ENCODE assay signal across 14 cellular contexts in genomic region chr9:71955300-71955915, GRCh38. TPM values are rescaled to one million over a fixed set of nuclear protein-coding genes. Genes with fewer than 3 reads are reported as not detected.
DNase-seq lines count a peak whose midpoint lies in the region; ATAC-seq lines count a peak whose summit lies in the region.
"Had no signal": no experiment of that assay in that cellular context is flagged by ENCODE, and none has a peak within 500 bp of the region (broad histone marks: within the 10 kb centered on the region; RNA-seq: fewer than 3 reads in every experiment).

No MANE protein-coding gene starts in this region.

- no peak for DNase-seq in left lobe of liver (ENCODE audit: low spot score)
- no peak for DNase-seq in mesenteric fat pad (ENCODE audit: low spot score)
- DNase-seq in NCI-H2227 treated with DMSO at 0.1 percent for 48 hours (lab: John Stamatoyannopoulos, UW), result no peak
- DNase-seq in stimulated activated naive CD4-positive, alpha-beta T cell (lab: John Stamatoyannopoulos, UW), result no peak
- no peak for DNase-seq in DMS114 treated with DMSO at 0.1 percent for 48 hours (lab: John Stamatoyannopoulos, UW; ENCODE audit: unreplicated experiment)
- DNase-seq: activated CD8-positive, alpha-beta T cell treated with anti-CD3 and anti-CD28 coated beads for 36 hours; DMS 273 treated with DMSO at 0.1 percent for 48 hours; left colon; MG63; T-helper 9 cell; thyroid gland had no signal

- peak; percentile 71 for ATAC-seq in GM18858 (IDR thresholded peaks at IDR 0.05; ENCODE audit: unreplicated experiment)
- ATAC-seq in GM19468 (IDR thresholded peaks at IDR 0.05; ENCODE audit: extremely low read depth, unreplicated experiment), result peak; percentile 41
- ATAC-seq in HG03175 (IDR thresholded peaks at IDR 0.05; ENCODE audit: unreplicated experiment), result peak; percentile 83
- ATAC-seq in left lobe of liver, result peak; percentile 93
- ATAC-seq: activated CD8-positive, alpha-beta T cell treated with anti-CD3 and anti-CD28 coated beads for 36 hours; left colon had no signal

RNA-seq across cellular contexts. Expression of gene C9orf85, which starts 44.0 kb away (rescaled TPM):
- total RNA-seq in left lobe of liver (5.1 TPM), mesenteric fat pad (6.7 TPM)

RNA-seq across cellular contexts. Expression of gene ABHD17B, which starts 44.4 kb away (rescaled TPM):
- total RNA-seq in left lobe of liver, result 10.9 TPM
- 14.3 TPM for total RNA-seq in mesenteric fat pad

Comparison
In these comparisons a context has a peak if more than half of its experiments do, and no peak if none do; other contexts are left out.
1. ATAC-seq: peak in every context shown above with its lines; median percentile 93 in left lobe of liver; 83 in HG03175; 71 in GM18858; 41 in GM19468.